In genomic region chr14:99566390-99567354, GRCh38 we compare ENCODE assay signal across 1 cellular context.
TF ChIP-seq lines count a peak whose summit lies in the region.

No MANE protein-coding gene starts in this region.

TF ChIP-seq in HepG2, 621 proteins besides CTCF, POLR2A, EP300 and RAD21 (continued from another document and continues in another):
- TF ChIP-seq, protein P1, sequence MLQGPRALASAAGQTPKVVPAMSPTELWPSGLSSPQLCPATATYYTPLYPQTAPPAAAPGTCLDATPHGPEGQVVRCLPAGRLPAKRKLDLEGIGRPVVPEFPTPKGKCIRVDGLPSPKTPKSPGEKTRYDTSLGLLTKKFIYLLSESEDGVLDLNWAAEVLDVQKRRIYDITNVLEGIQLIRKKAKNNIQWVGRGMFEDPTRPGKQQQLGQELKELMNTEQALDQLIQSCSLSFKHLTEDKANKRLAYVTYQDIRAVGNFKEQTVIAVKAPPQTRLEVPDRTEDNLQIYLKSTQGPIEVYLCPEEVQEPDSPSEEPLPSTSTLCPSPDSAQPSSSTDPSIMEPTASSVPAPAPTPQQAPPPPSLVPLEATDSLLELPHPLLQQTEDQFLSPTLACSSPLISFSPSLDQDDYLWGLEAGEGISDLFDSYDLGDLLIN (CRISPR knock-in tag; IDR thresholded peaks at IDR 0.05; ENCODE audit: borderline replicate concordance) = no peak
- TF ChIP-seq ELF4 (CRISPR knock-in tag; IDR thresholded peaks at IDR 0.05; ENCODE audit: borderline replicate concordance) (0 out of 2 replicates have a peak, but pooled peaks have one; percentile 58), YY1 (IDR thresholded peaks at IDR 0.05; ENCODE audit: insufficient read depth, insufficient replicate concordance, low read depth, low read length) (no peak), RORA (CRISPR knock-in tag; IDR thresholded peaks at IDR 0.05) (no peak), MYNN (CRISPR knock-in tag; IDR thresholded peaks at IDR 0.05; ENCODE audit: low read depth) (no peak), NPAS2 (CRISPR knock-in tag; IDR thresholded peaks at IDR 0.05; ENCODE audit: borderline replicate concordance) (no peak), XRCC5 (optimal IDR thresholded peaks at IDR 0.05; ENCODE audit: low read length) (no peak), ZNF768 (CRISPR knock-in tag; IDR thresholded peaks at IDR 0.05) (peak; percentile 33; the same call in 1 of the 2 replicates), HOXA3 (CRISPR knock-in tag; IDR thresholded peaks at IDR 0.05) (peak; percentile 67), ZBTB21 (CRISPR knock-in tag; IDR thresholded peaks at IDR 0.05) (no peak; the same call in 1 of the 2 replicates), THAP9 (CRISPR knock-in tag; IDR thresholded peaks at IDR 0.05; ENCODE audit: borderline replicate concordance) (peak; percentile 28; the same call in 1 of the 2 replicates), ZNF614 (CRISPR knock-in tag; IDR thresholded peaks at IDR 0.05; ENCODE audit: borderline replicate concordance) (peak; percentile 88; the same call in 1 of the 2 replicates), PHF21A (CRISPR knock-in tag; IDR thresholded peaks at IDR 0.05) (peak; percentile 89), GATAD2A (CRISPR knock-in tag; IDR thresholded peaks at IDR 0.05) (peak; percentile 93), ARID5B (CRISPR knock-in tag; IDR thresholded peaks at IDR 0.05) (peak; percentile 86), STAT6 (CRISPR knock-in tag; IDR thresholded peaks at IDR 0.05; ENCODE audit: borderline replicate concordance) (0 out of 2 replicates have a peak, but pooled peaks have one; percentile 57), NR3C1 (CRISPR knock-in tag; IDR thresholded peaks at IDR 0.05) (no peak), RBM39 (IDR thresholded peaks at IDR 0.05; ENCODE audit: low read depth, low read length, poor library complexity, severe bottlenecking) (no peak), TEF (CRISPR knock-in tag; IDR thresholded peaks at IDR 0.05) (no peak), ZNF12 (CRISPR knock-in tag; IDR thresholded peaks at IDR 0.05) (no peak; the same call in 1 of the 2 replicates), ZBTB2 (CRISPR knock-in tag; IDR thresholded peaks at IDR 0.05; ENCODE audit: low read depth) (no peak), MTA3 (CRISPR knock-in tag; IDR thresholded peaks at IDR 0.05) (no peak), BHLHE40 (IDR thresholded peaks at IDR 0.05; ENCODE audit: low read length) (no peak), RFX3 (CRISPR knock-in tag; IDR thresholded peaks at IDR 0.05) (no peak), ZNF354B (CRISPR knock-in tag; IDR thresholded peaks at IDR 0.05) (no peak)
- TF ChIP-seq, protein P2, sequence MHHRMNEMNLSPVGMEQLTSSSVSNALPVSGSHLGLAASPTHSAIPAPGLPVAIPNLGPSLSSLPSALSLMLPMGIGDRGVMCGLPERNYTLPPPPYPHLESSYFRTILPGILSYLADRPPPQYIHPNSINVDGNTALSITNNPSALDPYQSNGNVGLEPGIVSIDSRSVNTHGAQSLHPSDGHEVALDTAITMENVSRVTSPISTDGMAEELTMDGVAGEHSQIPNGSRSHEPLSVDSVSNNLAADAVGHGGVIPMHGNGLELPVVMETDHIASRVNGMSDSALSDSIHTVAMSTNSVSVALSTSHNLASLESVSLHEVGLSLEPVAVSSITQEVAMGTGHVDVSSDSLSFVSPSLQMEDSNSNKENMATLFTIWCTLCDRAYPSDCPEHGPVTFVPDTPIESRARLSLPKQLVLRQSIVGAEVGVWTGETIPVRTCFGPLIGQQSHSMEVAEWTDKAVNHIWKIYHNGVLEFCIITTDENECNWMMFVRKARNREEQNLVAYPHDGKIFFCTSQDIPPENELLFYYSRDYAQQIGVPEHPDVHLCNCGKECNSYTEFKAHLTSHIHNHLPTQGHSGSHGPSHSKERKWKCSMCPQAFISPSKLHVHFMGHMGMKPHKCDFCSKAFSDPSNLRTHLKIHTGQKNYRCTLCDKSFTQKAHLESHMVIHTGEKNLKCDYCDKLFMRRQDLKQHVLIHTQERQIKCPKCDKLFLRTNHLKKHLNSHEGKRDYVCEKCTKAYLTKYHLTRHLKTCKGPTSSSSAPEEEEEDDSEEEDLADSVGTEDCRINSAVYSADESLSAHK (CRISPR knock-in tag; IDR thresholded peaks at IDR 0.05; ENCODE audit: borderline replicate concordance) = no peak
- TF ChIP-seq, protein P3, sequence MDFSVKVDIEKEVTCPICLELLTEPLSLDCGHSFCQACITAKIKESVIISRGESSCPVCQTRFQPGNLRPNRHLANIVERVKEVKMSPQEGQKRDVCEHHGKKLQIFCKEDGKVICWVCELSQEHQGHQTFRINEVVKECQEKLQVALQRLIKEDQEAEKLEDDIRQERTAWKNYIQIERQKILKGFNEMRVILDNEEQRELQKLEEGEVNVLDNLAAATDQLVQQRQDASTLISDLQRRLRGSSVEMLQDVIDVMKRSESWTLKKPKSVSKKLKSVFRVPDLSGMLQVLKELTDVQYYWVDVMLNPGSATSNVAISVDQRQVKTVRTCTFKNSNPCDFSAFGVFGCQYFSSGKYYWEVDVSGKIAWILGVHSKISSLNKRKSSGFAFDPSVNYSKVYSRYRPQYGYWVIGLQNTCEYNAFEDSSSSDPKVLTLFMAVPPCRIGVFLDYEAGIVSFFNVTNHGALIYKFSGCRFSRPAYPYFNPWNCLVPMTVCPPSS (IDR thresholded peaks at IDR 0.05) = no peak
- TF ChIP-seq, protein P4, sequence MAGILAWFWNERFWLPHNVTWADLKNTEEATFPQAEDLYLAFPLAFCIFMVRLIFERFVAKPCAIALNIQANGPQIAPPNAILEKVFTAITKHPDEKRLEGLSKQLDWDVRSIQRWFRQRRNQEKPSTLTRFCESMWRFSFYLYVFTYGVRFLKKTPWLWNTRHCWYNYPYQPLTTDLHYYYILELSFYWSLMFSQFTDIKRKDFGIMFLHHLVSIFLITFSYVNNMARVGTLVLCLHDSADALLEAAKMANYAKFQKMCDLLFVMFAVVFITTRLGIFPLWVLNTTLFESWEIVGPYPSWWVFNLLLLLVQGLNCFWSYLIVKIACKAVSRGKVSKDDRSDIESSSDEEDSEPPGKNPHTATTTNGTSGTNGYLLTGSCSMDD (CRISPR knock-in tag; IDR thresholded peaks at IDR 0.05) = no peak
- TF ChIP-seq, protein P5, sequence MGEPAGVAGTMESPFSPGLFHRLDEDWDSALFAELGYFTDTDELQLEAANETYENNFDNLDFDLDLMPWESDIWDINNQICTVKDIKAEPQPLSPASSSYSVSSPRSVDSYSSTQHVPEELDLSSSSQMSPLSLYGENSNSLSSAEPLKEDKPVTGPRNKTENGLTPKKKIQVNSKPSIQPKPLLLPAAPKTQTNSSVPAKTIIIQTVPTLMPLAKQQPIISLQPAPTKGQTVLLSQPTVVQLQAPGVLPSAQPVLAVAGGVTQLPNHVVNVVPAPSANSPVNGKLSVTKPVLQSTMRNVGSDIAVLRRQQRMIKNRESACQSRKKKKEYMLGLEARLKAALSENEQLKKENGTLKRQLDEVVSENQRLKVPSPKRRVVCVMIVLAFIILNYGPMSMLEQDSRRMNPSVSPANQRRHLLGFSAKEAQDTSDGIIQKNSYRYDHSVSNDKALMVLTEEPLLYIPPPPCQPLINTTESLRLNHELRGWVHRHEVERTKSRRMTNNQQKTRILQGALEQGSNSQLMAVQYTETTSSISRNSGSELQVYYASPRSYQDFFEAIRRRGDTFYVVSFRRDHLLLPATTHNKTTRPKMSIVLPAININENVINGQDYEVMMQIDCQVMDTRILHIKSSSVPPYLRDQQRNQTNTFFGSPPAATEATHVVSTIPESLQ (CRISPR knock-in tag; conservative IDR thresholded peaks at IDR 0.05) = no peak
